Comparison of ENCODE assay signal across 1 cellular context in genomic region chr19:4910594-4911273, GRCh38.
TF ChIP-seq lines count a peak whose summit lies in the region.

No MANE protein-coding gene starts in this region.

TF ChIP-seq in HEK293, 187 proteins besides CTCF, POLR2A, EP300 and RAD21 (continued from another document):
- peak; percentile 47; the same call in 1 of the 2 replicates for TF ChIP-seq PRDM10 (tag by site-specific recombination; IDR thresholded peaks at IDR 0.05)
- TF ChIP-seq REST (tag by site-specific recombination; IDR thresholded peaks at IDR 0.05) = peak; percentile 51
- TF ChIP-seq ZNF404 (tag by site-specific recombination; IDR thresholded peaks at IDR 0.05) = no peak
- no peak for TF ChIP-seq KLF10 (tag by site-specific recombination; IDR thresholded peaks at IDR 0.05)
- no peak for TF ChIP-seq ZNF391 (tag by site-specific recombination; IDR thresholded peaks at IDR 0.05; ENCODE audit: borderline replicate concordance, low read depth)
- no peak for TF ChIP-seq HOXA7 (CRISPR knock-in tag; IDR thresholded peaks at IDR 0.05; ENCODE audit: borderline replicate concordance)
- no peak for TF ChIP-seq ZNF184 (tag by site-specific recombination; IDR thresholded peaks at IDR 0.05)
- TF ChIP-seq ZNF48 (tag by site-specific recombination; IDR thresholded peaks at IDR 0.05) = no peak
- TF ChIP-seq ZNF624 (tag by site-specific recombination; IDR thresholded peaks at IDR 0.05) = no peak
- TF ChIP-seq ZNF692 (tag by site-specific recombination; IDR thresholded peaks at IDR 0.05) = no peak
- TF ChIP-seq EGR2 (tag by site-specific recombination; IDR thresholded peaks at IDR 0.05; ENCODE audit: low read depth) = 0 out of 2 replicates have a peak, but pooled peaks have one; percentile 17
- TF ChIP-seq ZNF571 (tag by site-specific recombination; IDR thresholded peaks at IDR 0.05) = no peak
- TF ChIP-seq ZSCAN18 (tag by site-specific recombination; IDR thresholded peaks at IDR 0.05) = no peak
- TF ChIP-seq ZNF341 (tag by site-specific recombination; IDR thresholded peaks at IDR 0.05; ENCODE audit: low read depth) = peak; percentile 99
- no peak for TF ChIP-seq ZBTB6 (tag by site-specific recombination; IDR thresholded peaks at IDR 0.05)
- no peak for TF ChIP-seq ZFP41 (tag by site-specific recombination; IDR thresholded peaks at IDR 0.05; ENCODE audit: borderline replicate concordance)
- TF ChIP-seq ZNF747 (tag by site-specific recombination; IDR thresholded peaks at IDR 0.05) = no peak
- no peak for TF ChIP-seq ZNF555 (tag by site-specific recombination; conservative IDR thresholded peaks at IDR 0.05)
- no peak for TF ChIP-seq ZNF670 (tag by site-specific recombination; IDR thresholded peaks at IDR 0.05; ENCODE audit: low read depth)
- no peak for TF ChIP-seq ZNF654 (tag by site-specific recombination; IDR thresholded peaks at IDR 0.05; ENCODE audit: low read depth)
- no peak for TF ChIP-seq ZNF530 (tag by site-specific recombination; IDR thresholded peaks at IDR 0.05; ENCODE audit: low read depth)
- no peak for TF ChIP-seq ZNF701 (tag by site-specific recombination; IDR thresholded peaks at IDR 0.05)
- TF ChIP-seq ZNF114 (tag by site-specific recombination; IDR thresholded peaks at IDR 0.05) = no peak
- TF ChIP-seq ZNF549 (tag by site-specific recombination; IDR thresholded peaks at IDR 0.05) = no peak
- 0 out of 2 replicates have a peak, but pooled peaks have one; percentile 30 for TF ChIP-seq ZNF513 (tag by site-specific recombination; IDR thresholded peaks at IDR 0.05)
- TF ChIP-seq BCL6B (tag by site-specific recombination; IDR thresholded peaks at IDR 0.05) = no peak
- no peak for TF ChIP-seq PRDM2 (tag by site-specific recombination; IDR thresholded peaks at IDR 0.05; ENCODE audit: borderline replicate concordance)
- TF ChIP-seq ZNF544 (tag by site-specific recombination; IDR thresholded peaks at IDR 0.05) = no peak
- peak; percentile 17; the same call in 1 of the 2 replicates for TF ChIP-seq WT1 (tag by site-specific recombination; IDR thresholded peaks at IDR 0.05)
- TF ChIP-seq ZIC2 (tag by site-specific recombination; IDR thresholded peaks at IDR 0.05) = no peak
- no peak for TF ChIP-seq ZNF488 (tag by site-specific recombination; IDR thresholded peaks at IDR 0.05)
- no peak for TF ChIP-seq ZNF843 (tag by site-specific recombination; IDR thresholded peaks at IDR 0.05)
- no peak; the same call in 1 of the 2 replicates for TF ChIP-seq ZXDB (tag by site-specific recombination; IDR thresholded peaks at IDR 0.05)
- no peak for TF ChIP-seq ZNF146 (tag by site-specific recombination; IDR thresholded peaks at IDR 0.05)
- TF ChIP-seq ZNF211 (tag by site-specific recombination; IDR thresholded peaks at IDR 0.05; ENCODE audit: low read depth) = no peak
- TF ChIP-seq ZNF76 (tag by site-specific recombination; IDR thresholded peaks at IDR 0.05; ENCODE audit: borderline replicate concordance, low read depth) = 0 out of 2 replicates have a peak, but pooled peaks have one; percentile 39
- peak; percentile 73 for TF ChIP-seq ZNF600 (tag by site-specific recombination; IDR thresholded peaks at IDR 0.05)
